In genomic region chr5:37723147-37723961, GRCh38 we compare ENCODE assay signal across 8 cellular contexts.
DNase-seq lines count a peak whose midpoint lies in the region; ATAC-seq and TF ChIP-seq lines count a peak whose summit lies in the region.

No MANE protein-coding gene starts in this region.

- H3K27ac Mint-ChIP-seq in activated T-helper 17 cell treated with anti-CD3 and anti-CD28 coated beads, Interleukin-2, amount 50 U/mL, for 72 hours = peak overlapping the region; percentile 95

- H3K79me2 ChIP-seq in mesendoderm (ENCODE audit: control insufficient read depth, insufficient read depth, low read length) = no peaks in the 10 kb centered on the region

- TF ChIP-seq POLR2A in upper lobe of left lung (IDR thresholded peaks at IDR 0.05) = no peak

- H3K4me3 ChIP-seq in mesendoderm (ENCODE audit: low read length) (no peak overlapping the region), upper lobe of left lung (no peak overlapping the region), lower lobe of right lung (no peak overlapping the region)

- no peak overlapping the region for H2AK5ac ChIP-seq in mesendoderm (ENCODE audit: low read length)

- DNase-seq in D341Med (ENCODE audit: low spot score) (peak; percentile 41), HT-29 (ENCODE audit: low spot score) (peak; percentile 40), mesendoderm (peak; percentile 73), left colon (no peak), upper lobe of left lung (no peak), lower lobe of right lung (no peak)

- no peak overlapping the region for H4K8ac ChIP-seq in mesendoderm (ENCODE audit: low read depth, low read length)

- no peaks in the 10 kb centered on the region for H3K79me1 ChIP-seq in mesendoderm (ENCODE audit: low read length)

- no peak for ATAC-seq in activated T-helper 17 cell treated with anti-CD3 and anti-CD28 coated beads, Interleukin-2, amount 50 U/mL, for 72 hours (replicated peaks)
- ATAC-seq in left colon = no peak
- ATAC-seq in HG03108 (IDR thresholded peaks at IDR 0.05; ENCODE audit: unreplicated experiment) = no peak
- no peak for ATAC-seq in upper lobe of left lung (ENCODE audit: low FRiP score in 2 of 2)
- no peak for ATAC-seq in lower lobe of right lung

- H3K18ac ChIP-seq in mesendoderm (ENCODE audit: low read length) = no peak overlapping the region

- H3K27me3 ChIP-seq in mesendoderm (ENCODE audit: insufficient read depth, low read length, poor library complexity) = no peaks in the 10 kb centered on the region
- no peaks in the 10 kb centered on the region for H3K27me3 ChIP-seq in upper lobe of left lung
- H3K27me3 ChIP-seq in lower lobe of right lung (ENCODE audit: low read depth) = no peaks in the 10 kb centered on the region

- H3K4me1 ChIP-seq in mesendoderm (ENCODE audit: control insufficient read depth, low read depth, low read length) (no peaks in the 10 kb centered on the region), upper lobe of left lung (no peaks in the 10 kb centered on the region), lower lobe of right lung (no peaks in the 10 kb centered on the region)

- no peak overlapping the region for H4K5ac ChIP-seq in mesendoderm (ENCODE audit: low read length)

- no peak overlapping the region for H3K9ac ChIP-seq in mesendoderm (ENCODE audit: low read length)

- H3K36me3 ChIP-seq in mesendoderm (ENCODE audit: control insufficient read depth, insufficient read depth, low read length) (no peaks in the 10 kb centered on the region), upper lobe of left lung (peaks cover 6 to 38% (median 15%) of the 10 kb centered on the region in 4 donors), lower lobe of right lung (peaks cover 45% of the 10 kb centered on the region)

- H3K36me3 Mint-ChIP-seq in activated T-helper 17 cell treated with anti-CD3 and anti-CD28 coated beads, Interleukin-2, amount 50 U/mL, for 72 hours (ENCODE audit: low read depth) = peaks cover 59% of the 10 kb centered on the region

- H3K4me3 Mint-ChIP-seq in activated T-helper 17 cell treated with anti-CD3 and anti-CD28 coated beads, Interleukin-2, amount 50 U/mL, for 72 hours = peak overlapping the region; percentile 77

- no peak overlapping the region for H3K4me2 ChIP-seq in mesendoderm (ENCODE audit: low read length)

- WGBS in mesendoderm (ENCODE audit: extremely low coverage, insufficient coverage, low lambda C conversion rate) = no CpG with 5 or more reads among the region's 8 CpGs
- 88 to 90% methylated on average over 8 of the region's 8 CpGs for WGBS in upper lobe of left lung, 2 donors

- H3K27me3 Mint-ChIP-seq in activated T-helper 17 cell treated with anti-CD3 and anti-CD28 coated beads, Interleukin-2, amount 50 U/mL, for 72 hours = no peaks in the 10 kb centered on the region

- H2BK15ac ChIP-seq in mesendoderm (replicated peaks; ENCODE audit: low read depth) = no peak overlapping the region

- intact Hi-C loops in left colon (cut with DNase I, micrococcal nuclease) (no loop called here), lower lobe of right lung (cut with DNase I) (no loop called here)

- H3K4me1 Mint-ChIP-seq in activated T-helper 17 cell treated with anti-CD3 and anti-CD28 coated beads, Interleukin-2, amount 50 U/mL, for 72 hours = peaks cover 16% of the 10 kb centered on the region

- H2BK5ac ChIP-seq in mesendoderm (ENCODE audit: low read length) = no peak overlapping the region

- no peaks in the 10 kb centered on the region for H3K9me3 Mint-ChIP-seq in activated T-helper 17 cell treated with anti-CD3 and anti-CD28 coated beads, Interleukin-2, amount 50 U/mL, for 72 hours

- no peak overlapping the region for H3K4ac ChIP-seq in mesendoderm (ENCODE audit: low read depth, low read length)

- H3K9me3 ChIP-seq in upper lobe of left lung (no peaks in the 10 kb centered on the region), lower lobe of right lung (no peaks in the 10 kb centered on the region)

- no peak for TF ChIP-seq EP300 in upper lobe of left lung (IDR thresholded peaks at IDR 0.05)

- no peak overlapping the region for H3K23ac ChIP-seq in mesendoderm (ENCODE audit: low read length)

- H3K27ac ChIP-seq in mesendoderm (ENCODE audit: low read depth, low read length) = no peak overlapping the region
- H3K27ac ChIP-seq in upper lobe of left lung = no peak overlapping the region
- no peak overlapping the region for H3K27ac ChIP-seq in lower lobe of right lung

- no peak overlapping the region for H2BK120ac ChIP-seq in mesendoderm (ENCODE audit: low read depth, low read length)

- H3K56ac ChIP-seq in mesendoderm (ENCODE audit: low read length) = no peak overlapping the region

- no peak for TF ChIP-seq CTCF in upper lobe of left lung (IDR thresholded peaks at IDR 0.05)
- no peak for TF ChIP-seq CTCF in lower lobe of right lung (IDR thresholded peaks at IDR 0.05)

Comparison
In these comparisons a context has a peak if more than half of its experiments do, and no peak if none do; other contexts are left out.
1. DNase-seq: peak in D341Med (single experiment), HT-29 (single experiment) and mesendoderm (single experiment); none in left colon (0 of 2), upper lobe of left lung (0 of 2) and lower lobe of right lung (single experiment).